ENCODE assay signal across 1 cellular context in genomic region chr7:1713502-1714484, GRCh38.
A peak's percentile ranks its signal among the peaks of the same experiment; 100 is the strongest.
TF ChIP-seq lines count a peak whose summit lies in the region.

No MANE protein-coding gene starts in this region.

TF ChIP-seq in K562, 482 proteins besides CTCF, POLR2A, EP300 and RAD21 (continued from another document):
- TF ChIP-seq E2F6 (IDR thresholded peaks at IDR 0.05; ENCODE audit: borderline replicate concordance in 1 of 2, extremely low read depth in 1 of 2, insufficient read depth in 1 of 2, insufficient read length in 1 of 2, low read depth in 1 of 2, low read length in 1 of 2, poor library complexity in 1 of 2, severe bottlenecking in 1 of 2) (peak in 1 of 2 experiments; percentile 42), KDM1A (IDR thresholded peaks at IDR 0.05) (no peak), KLF16 (IDR thresholded peaks at IDR 0.05) (peak; percentile 30; the same call in 1 of the 2 replicates), MAX (CRISPR knock-in tag; IDR thresholded peaks at IDR 0.05) (peak; percentile 73), FOXA3 (CRISPR knock-in tag; conservative IDR thresholded peaks at IDR 0.05 in 1 of 2, IDR thresholded peaks at IDR 0.05 in 1 of 2) (peak in 1 of 2 experiments; percentile 96; a peak in 2 of 4 replicates), REST (CRISPR knock-in tag; IDR thresholded peaks at IDR 0.05; ENCODE audit: low read depth) (peak; percentile 42; the same call in 1 of the 2 replicates), CREB1 (IDR thresholded peaks at IDR 0.05) (no peak), CREB1 (CRISPR knock-in tag; IDR thresholded peaks at IDR 0.05) (no peak), MIER1 (IDR thresholded peaks at IDR 0.05; ENCODE audit: low read depth) (peak; percentile 54; the same call in 1 of the 2 replicates), HMBOX1 (IDR thresholded peaks at IDR 0.05) (peak; percentile 62; the same call in 1 of the 2 replicates), MYC (IDR thresholded peaks at IDR 0.05; ENCODE audit: low read depth, low read length) (no peak), MYC (CRISPR knock-in tag; IDR thresholded peaks at IDR 0.05; ENCODE audit: borderline replicate concordance, low read depth) (no peak), TCF3 (CRISPR knock-in tag; IDR thresholded peaks at IDR 0.05) (peak; percentile 59; the same call in 1 of the 2 replicates), NFE2 (IDR thresholded peaks at IDR 0.05; ENCODE audit: low read depth) (0 out of 2 replicates have a peak, but pooled peaks have one; percentile 9), CHD1 (IDR thresholded peaks at IDR 0.05; ENCODE audit: low read length) (no peak), ZHX1 (conservative IDR thresholded peaks at IDR 0.05; ENCODE audit: low read length) (no peak), ZBTB40 (IDR thresholded peaks at IDR 0.05) (no peak), ZBTB40 (CRISPR knock-in tag; IDR thresholded peaks at IDR 0.05) (no peak), ATF2 (CRISPR knock-in tag; IDR thresholded peaks at IDR 0.05) (no peak), CBFA2T3 (IDR thresholded peaks at IDR 0.05) (peak; percentile 77), HNRNPL (IDR thresholded peaks at IDR 0.05; ENCODE audit: low read depth, low read length) (no peak), LCOR (CRISPR knock-in tag; IDR thresholded peaks at IDR 0.05) (no peak), SIRT6 (IDR thresholded peaks at IDR 0.05; ENCODE audit: low read depth, low read length) (no peak)
TF ChIP-seq in K562: peak in this region for 28.
